ENCODE assay signal across 8 cellular contexts in the genomic region with DNA sequence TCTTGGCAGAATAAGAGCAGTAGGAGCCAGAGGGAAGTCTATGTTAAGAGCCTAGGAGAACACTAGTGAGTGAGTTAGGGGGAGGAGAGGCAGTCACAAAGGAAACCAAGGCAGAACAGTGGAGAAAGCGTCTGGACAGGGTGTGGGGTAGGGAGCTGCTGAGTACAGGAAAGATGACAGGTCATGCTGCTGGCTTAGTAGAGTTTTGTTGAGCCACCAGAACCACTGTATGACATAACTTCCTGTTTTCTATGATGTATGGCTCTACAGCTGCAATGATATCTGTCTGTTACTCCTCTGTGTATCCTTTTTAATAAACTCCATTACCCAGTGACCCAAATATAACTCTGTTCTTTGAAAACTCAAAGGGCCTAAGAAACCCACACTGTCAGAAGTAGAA. TPM values are rescaled to one million over a fixed set of nuclear protein-coding genes. Genes with fewer than 3 reads are reported as not detected.
DNase-seq lines count a peak whose midpoint lies in the region; ATAC-seq and FAIRE-seq lines count a peak whose summit lies in the region.

No MANE protein-coding gene starts in this region.

- no peak for DNase-seq in GM18507 (ENCODE audit: extremely low spot score, insufficient read length, low read depth)
- peak; percentile 92 for DNase-seq in SIG-M5 treated with dmso at 0.1 percent for 504 hours (lab: John Stamatoyannopoulos, UW; ENCODE audit: unreplicated experiment)
- DNase-seq in left colon, result no peak
- no peak for DNase-seq in DMS 273 (lab: John Stamatoyannopoulos, UW; ENCODE audit: unreplicated experiment)
- DNase-seq in D341Med (ENCODE audit: low spot score), result no peak
- no peak for DNase-seq in dedifferentiated amniotic fluid mesenchymal stem cell (ENCODE audit: extremely low spot score)
- no peak for DNase-seq in cerebellum (ENCODE audit: low spot score)

- intact Hi-C loops in left colon (cut with DNase I, micrococcal nuclease), result no loop called here

- ATAC-seq in HG02885 (IDR thresholded peaks at IDR 0.05; ENCODE audit: poor library complexity, unreplicated experiment) (peak; percentile 78), left colon (peak; percentile 34)

- FAIRE-seq in GM18507 (lab: Jason Lieb, UNC), result peak; percentile 52

RNA-seq across cellular contexts. Expression of a gene that starts 10.6 kb away (rescaled TPM):
- total RNA-seq in left colon, result 100 to 1,000 TPM; 104 to 113 TPM
- total RNA-seq in cerebellum, result 95.2 TPM
